ENCODE assay signal across 1 cellular context in the genomic region with DNA sequence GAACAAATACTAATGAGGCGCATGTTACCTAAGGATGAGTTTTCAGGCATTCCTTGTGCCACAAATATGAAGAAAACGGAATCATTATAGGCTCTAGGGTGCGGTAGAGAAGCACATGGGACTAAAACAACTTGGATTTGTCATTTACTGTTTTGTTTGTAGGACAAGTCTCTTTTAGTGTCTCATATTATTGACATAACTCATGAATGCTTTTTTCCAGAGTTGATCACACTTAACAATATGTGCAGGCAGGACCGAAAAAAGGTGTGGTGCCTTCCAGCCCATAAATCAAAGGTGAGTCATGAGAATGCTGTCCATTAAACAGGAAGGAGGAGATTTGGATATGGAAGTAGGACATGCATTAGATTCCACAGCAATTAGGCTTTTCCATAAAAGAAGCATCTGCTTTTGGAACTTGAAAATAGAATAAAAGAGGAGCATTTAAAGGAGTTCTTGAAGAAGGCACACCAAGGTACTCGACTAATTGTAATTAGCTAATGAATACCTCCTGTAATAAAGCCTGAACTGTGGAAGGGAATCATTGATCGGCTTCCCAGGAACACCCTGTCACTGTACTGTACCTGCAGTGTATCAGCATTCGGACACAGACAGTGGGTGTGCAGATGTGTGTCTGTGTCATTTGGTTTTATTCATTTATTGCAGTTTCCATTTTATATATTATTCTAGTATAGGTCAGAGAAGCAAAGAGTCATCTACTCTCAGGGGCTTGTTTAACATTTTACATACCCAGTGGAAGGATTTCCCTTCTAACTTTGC.
TF ChIP-seq lines count a peak whose summit lies in the region.

No MANE protein-coding gene starts in this region.

TF ChIP-seq in SK-N-SH, 30 proteins besides CTCF, POLR2A, EP300 and RAD21 (continued from another document):
- TF ChIP-seq, protein P1, sequence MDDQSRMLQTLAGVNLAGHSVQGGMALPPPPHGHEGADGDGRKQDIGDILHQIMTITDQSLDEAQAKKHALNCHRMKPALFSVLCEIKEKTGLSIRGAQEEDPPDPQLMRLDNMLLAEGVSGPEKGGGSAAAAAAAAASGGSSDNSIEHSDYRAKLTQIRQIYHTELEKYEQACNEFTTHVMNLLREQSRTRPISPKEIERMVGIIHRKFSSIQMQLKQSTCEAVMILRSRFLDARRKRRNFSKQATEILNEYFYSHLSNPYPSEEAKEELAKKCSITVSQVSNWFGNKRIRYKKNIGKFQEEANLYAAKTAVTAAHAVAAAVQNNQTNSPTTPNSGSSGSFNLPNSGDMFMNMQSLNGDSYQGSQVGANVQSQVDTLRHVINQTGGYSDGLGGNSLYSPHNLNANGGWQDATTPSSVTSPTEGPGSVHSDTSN (IDR thresholded peaks at IDR 0.05), result peak; percentile 96
- TF ChIP-seq, protein P2, sequence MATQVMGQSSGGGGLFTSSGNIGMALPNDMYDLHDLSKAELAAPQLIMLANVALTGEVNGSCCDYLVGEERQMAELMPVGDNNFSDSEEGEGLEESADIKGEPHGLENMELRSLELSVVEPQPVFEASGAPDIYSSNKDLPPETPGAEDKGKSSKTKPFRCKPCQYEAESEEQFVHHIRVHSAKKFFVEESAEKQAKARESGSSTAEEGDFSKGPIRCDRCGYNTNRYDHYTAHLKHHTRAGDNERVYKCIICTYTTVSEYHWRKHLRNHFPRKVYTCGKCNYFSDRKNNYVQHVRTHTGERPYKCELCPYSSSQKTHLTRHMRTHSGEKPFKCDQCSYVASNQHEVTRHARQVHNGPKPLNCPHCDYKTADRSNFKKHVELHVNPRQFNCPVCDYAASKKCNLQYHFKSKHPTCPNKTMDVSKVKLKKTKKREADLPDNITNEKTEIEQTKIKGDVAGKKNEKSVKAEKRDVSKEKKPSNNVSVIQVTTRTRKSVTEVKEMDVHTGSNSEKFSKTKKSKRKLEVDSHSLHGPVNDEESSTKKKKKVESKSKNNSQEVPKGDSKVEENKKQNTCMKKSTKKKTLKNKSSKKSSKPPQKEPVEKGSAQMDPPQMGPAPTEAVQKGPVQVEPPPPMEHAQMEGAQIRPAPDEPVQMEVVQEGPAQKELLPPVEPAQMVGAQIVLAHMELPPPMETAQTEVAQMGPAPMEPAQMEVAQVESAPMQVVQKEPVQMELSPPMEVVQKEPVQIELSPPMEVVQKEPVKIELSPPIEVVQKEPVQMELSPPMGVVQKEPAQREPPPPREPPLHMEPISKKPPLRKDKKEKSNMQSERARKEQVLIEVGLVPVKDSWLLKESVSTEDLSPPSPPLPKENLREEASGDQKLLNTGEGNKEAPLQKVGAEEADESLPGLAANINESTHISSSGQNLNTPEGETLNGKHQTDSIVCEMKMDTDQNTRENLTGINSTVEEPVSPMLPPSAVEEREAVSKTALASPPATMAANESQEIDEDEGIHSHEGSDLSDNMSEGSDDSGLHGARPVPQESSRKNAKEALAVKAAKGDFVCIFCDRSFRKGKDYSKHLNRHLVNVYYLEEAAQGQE (IDR thresholded peaks at IDR 0.05; ENCODE audit: low read depth, low read length), result peak; percentile 35; the same call in 1 of the 2 replicates
- TF ChIP-seq ELF1 (IDR thresholded peaks at IDR 0.05) (0 out of 2 replicates have a peak, but pooled peaks have one; percentile 18), JUND (IDR thresholded peaks at IDR 0.05) (peak; percentile 94), RCOR1 (IDR thresholded peaks at IDR 0.05; ENCODE audit: low read length) (no peak), SIN3A (IDR thresholded peaks at IDR 0.05; ENCODE audit: borderline replicate concordance, low read depth, low read length) (0 out of 2 replicates have a peak, but pooled peaks have one; percentile 39), NFIC (IDR thresholded peaks at IDR 0.05; ENCODE audit: borderline replicate concordance) (peak; percentile 45; the same call in 1 of the 2 replicates), GATA2 (CRISPR knock-in tag; IDR thresholded peaks at IDR 0.05) (no peak), TCF12 (IDR thresholded peaks at IDR 0.05) (peak; percentile 89), TEAD4 (IDR thresholded peaks at IDR 0.05; ENCODE audit: borderline replicate concordance, insufficient read depth) (peak; percentile 62)
